Comparison of ENCODE assay signal across 27 cellular contexts in the genomic region with DNA sequence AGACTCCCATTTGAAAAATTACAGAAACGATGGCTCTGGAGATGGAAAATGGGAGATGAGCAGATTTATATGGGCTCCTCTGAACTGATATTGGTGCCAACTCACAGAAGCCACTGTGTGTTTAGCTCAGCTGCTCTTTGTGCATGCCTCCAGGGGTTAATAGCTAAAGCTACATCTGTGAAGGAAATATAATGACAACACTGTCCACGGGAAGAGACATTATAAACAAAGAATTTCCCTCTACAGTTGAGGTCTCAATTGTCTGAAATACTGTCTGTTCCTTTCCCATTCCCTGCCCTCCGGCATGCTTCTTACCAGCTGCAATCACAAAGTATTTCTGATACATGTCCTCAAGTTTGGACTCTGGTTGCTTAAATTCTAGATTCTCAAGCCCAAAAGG.
"Had no signal": no experiment of that assay in that cellular context is flagged by ENCODE, and none has a peak within 500 bp of the region (broad histone marks: within the 10 kb centered on the region; RNA-seq: fewer than 3 reads in every experiment).

No MANE protein-coding gene starts in this region.

- H3K27me3 Mint-ChIP-seq: activated B cell treated with CpG ODN at 0.5 μM for 24 hours; activated CD4-positive, alpha-beta T cell treated with anti-CD3 and anti-CD28 coated beads for 36 hours; activated T-cell treated with anti-CD3 and anti-CD28 coated beads, Interleukin-2, amount 50 U/mL, for 24 hours; activated T-helper 17 cell treated with anti-CD3 and anti-CD28 coated beads, Interleukin-2, amount 50 U/mL, for 72 hours; brain had no signal

- H3K27ac Mint-ChIP-seq: activated B cell treated with CpG ODN at 0.5 μM for 24 hours; activated CD4-positive, alpha-beta T cell treated with anti-CD3 and anti-CD28 coated beads for 36 hours; activated naive CD4-positive, alpha-beta T cell treated with anti-CD3 and anti-CD28 coated beads, Interleukin-2, amount 50 U/mL, for 72 hours; activated T-cell treated with anti-CD3 and anti-CD28 coated beads, Interleukin-2, amount 50 U/mL, for 24 hours; activated T-helper 17 cell treated with anti-CD3 and anti-CD28 coated beads, Interleukin-2, amount 50 U/mL, for 72 hours; brain; nephron progenitor cell; stimulated activated effector memory CD8-positive, alpha-beta T cell treated with anti-CD3 and anti-CD28 coated beads, Interleukin-12 subunit alpha, Interleukin-12 subunit beta, amount 100 ng/mL, for 72 hours had no signal

- ATAC-seq: activated CD4-positive, alpha-beta T cell treated with anti-CD3 and anti-CD28 coated beads for 36 hours; activated naive CD4-positive, alpha-beta T cell treated with anti-CD3 and anti-CD28 coated beads, Interleukin-2, amount 50 U/mL, for 72 hours; activated T-helper 17 cell treated with anti-CD3 and anti-CD28 coated beads, Interleukin-2, amount 50 U/mL, for 72 hours; esophagus mucosa; gastrocnemius medialis; left cardiac atrium; mucosa of descending colon; sciatic nerve; stimulated activated effector memory CD8-positive, alpha-beta T cell treated with anti-CD3 and anti-CD28 coated beads, Interleukin-12 subunit alpha, Interleukin-12 subunit beta, amount 100 ng/mL, for 72 hours had no signal

- H3K4me3 Mint-ChIP-seq: activated B cell treated with CpG ODN at 0.5 μM for 24 hours; activated CD4-positive, alpha-beta T cell treated with anti-CD3 and anti-CD28 coated beads for 36 hours; activated T-cell treated with anti-CD3 and anti-CD28 coated beads, Interleukin-2, amount 50 U/mL, for 24 hours; activated T-helper 17 cell treated with anti-CD3 and anti-CD28 coated beads, Interleukin-2, amount 50 U/mL, for 72 hours; brain; nephron progenitor cell; stimulated activated effector memory CD8-positive, alpha-beta T cell treated with anti-CD3 and anti-CD28 coated beads, Interleukin-12 subunit alpha, Interleukin-12 subunit beta, amount 100 ng/mL, for 72 hours had no signal

- DNase-seq: activated B cell treated with CpG ODN at 0.5 μM for 24 hours; activated CD4-positive, alpha-beta T cell treated with anti-CD3 and anti-CD28 coated beads for 36 hours; activated CD4-positive, alpha-beta T cell treated with anti-CD3 and anti-CD28 coated beads, Interleukin-2, amount 50 U/mL, for 4 hours; activated CD8-positive, alpha-beta memory T cell treated with anti-CD3 and anti-CD28 coated beads for 24 hours; activated CD8-positive, alpha-beta memory T cell treated with anti-CD3 and anti-CD28 coated beads, Interleukin-2, amount 50 U/mL, for 4 hours; activated T-cell treated with anti-CD3 and anti-CD28 coated beads, Interleukin-2, amount 50 U/mL, for 24 hours; aorta; caudate nucleus; effector memory CD4-positive, alpha-beta T cell; gastrocnemius medialis; hypothalamus; left cardiac atrium; mesenchymal stem cell; mucosa of descending colon; nephron progenitor cell; occipital lobe; small intestine; stimulated activated CD4-positive, alpha-beta T cell treated with anti-CD3 and anti-CD28 coated beads, Interleukin-2, amount 100 ng/mL, for 24 hours; T-helper 9 cell; trophoblast cell; uterus had no signal

- H3K27me3 ChIP-seq: gastrocnemius medialis, uterus had no signal

- H3K4me3 ChIP-seq: gastrocnemius medialis, mucosa of descending colon, uterus had no signal

- H3K9me3 ChIP-seq: gastrocnemius medialis, uterus had no signal

- H3K4me1 ChIP-seq: uterus had no signal

- H3K36me3 ChIP-seq: uterus had no signal

- H3K4me1 Mint-ChIP-seq: activated B cell treated with CpG ODN at 0.5 μM for 24 hours; brain; nephron progenitor cell; stimulated activated effector memory CD8-positive, alpha-beta T cell treated with anti-CD3 and anti-CD28 coated beads, Interleukin-12 subunit alpha, Interleukin-12 subunit beta, amount 100 ng/mL, for 72 hours had no signal

- H3K27ac ChIP-seq: gastrocnemius medialis, uterus had no signal
